Comparison of ENCODE assay signal across 1 cellular context in the genomic region with DNA sequence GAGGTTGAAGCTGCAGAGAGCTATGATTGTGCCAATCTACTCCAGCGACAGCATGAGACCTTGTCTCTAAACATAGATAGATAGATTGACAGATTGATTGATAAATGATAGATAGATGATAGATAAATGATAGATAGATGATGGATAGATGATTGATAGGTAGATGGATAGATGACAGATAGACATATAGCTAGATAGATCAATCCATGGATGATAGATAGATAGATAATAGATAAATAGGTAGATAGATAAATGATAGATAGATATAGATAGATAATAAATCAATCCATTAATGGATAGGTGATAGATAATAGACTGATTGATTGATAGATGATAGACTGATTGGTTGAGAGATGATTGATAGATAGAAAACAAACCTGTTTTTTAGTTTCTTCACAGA.
TF ChIP-seq lines count a peak whose summit lies in the region.

No MANE protein-coding gene starts in this region.

TF ChIP-seq in K562, 482 proteins besides CTCF, POLR2A, EP300 and RAD21 (continued from another document):
- TF ChIP-seq CREB3 (tag; conservative IDR thresholded peaks at IDR 0.05; ENCODE audit: low read depth) (no peak), MXD1 (CRISPR knock-in tag; IDR thresholded peaks at IDR 0.05; ENCODE audit: borderline replicate concordance, poor library complexity, severe bottlenecking) (no peak), RBM25 (IDR thresholded peaks at IDR 0.05; ENCODE audit: low read depth, low read length, severe bottlenecking) (no peak), SAFB (IDR thresholded peaks at IDR 0.05; ENCODE audit: borderline replicate concordance, low read depth, low read length) (no peak), CUX1 (CRISPR knock-in tag; IDR thresholded peaks at IDR 0.05) (peak; percentile 75; the same call in 1 of the 2 replicates), PTRF (tag; IDR thresholded peaks at IDR 0.05) (no peak), ZFX (CRISPR knock-in tag; IDR thresholded peaks at IDR 0.05) (no peak), MTA1 (IDR thresholded peaks at IDR 0.05; ENCODE audit: borderline replicate concordance) (peak; percentile 29; the same call in 1 of the 2 replicates), ZFP36 (IDR thresholded peaks at IDR 0.05; ENCODE audit: low read depth, low read length, partially characterized antibody) (no peak), KDM1A (IDR thresholded peaks at IDR 0.05) (no peak), ZNF507 (tag; conservative IDR thresholded peaks at IDR 0.05) (no peak), GATAD2B (IDR thresholded peaks at IDR 0.05; ENCODE audit: borderline replicate concordance) (peak; percentile 40; the same call in 1 of the 2 replicates)
- TF ChIP-seq, protein P1, sequence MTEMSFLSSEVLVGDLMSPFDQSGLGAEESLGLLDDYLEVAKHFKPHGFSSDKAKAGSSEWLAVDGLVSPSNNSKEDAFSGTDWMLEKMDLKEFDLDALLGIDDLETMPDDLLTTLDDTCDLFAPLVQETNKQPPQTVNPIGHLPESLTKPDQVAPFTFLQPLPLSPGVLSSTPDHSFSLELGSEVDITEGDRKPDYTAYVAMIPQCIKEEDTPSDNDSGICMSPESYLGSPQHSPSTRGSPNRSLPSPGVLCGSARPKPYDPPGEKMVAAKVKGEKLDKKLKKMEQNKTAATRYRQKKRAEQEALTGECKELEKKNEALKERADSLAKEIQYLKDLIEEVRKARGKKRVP (CRISPR knock-in tag; IDR thresholded peaks at IDR 0.05) = no peak
- TF ChIP-seq, protein P2, sequence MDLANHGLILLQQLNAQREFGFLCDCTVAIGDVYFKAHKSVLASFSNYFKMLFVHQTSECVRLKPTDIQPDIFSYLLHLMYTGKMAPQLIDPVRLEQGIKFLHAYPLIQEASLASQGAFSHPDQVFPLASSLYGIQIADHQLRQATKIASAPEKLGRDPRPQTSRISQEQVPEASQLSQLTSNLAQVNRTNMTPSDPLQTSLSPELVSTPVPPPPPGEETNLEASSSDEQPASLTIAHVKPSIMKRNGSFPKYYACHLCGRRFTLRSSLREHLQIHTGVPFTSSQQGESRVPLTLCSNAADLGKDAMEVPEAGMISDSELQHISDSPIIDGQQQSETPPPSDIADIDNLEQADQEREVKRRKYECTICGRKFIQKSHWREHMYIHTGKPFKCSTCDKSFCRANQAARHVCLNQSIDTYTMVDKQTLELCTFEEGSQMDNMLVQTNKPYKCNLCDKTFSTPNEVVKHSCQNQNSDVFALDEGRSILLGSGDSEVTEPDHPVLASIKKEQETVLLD (IDR thresholded peaks at IDR 0.05) = peak; percentile 81
